8 cellular contexts compared by ENCODE assay signal in the genomic region with DNA sequence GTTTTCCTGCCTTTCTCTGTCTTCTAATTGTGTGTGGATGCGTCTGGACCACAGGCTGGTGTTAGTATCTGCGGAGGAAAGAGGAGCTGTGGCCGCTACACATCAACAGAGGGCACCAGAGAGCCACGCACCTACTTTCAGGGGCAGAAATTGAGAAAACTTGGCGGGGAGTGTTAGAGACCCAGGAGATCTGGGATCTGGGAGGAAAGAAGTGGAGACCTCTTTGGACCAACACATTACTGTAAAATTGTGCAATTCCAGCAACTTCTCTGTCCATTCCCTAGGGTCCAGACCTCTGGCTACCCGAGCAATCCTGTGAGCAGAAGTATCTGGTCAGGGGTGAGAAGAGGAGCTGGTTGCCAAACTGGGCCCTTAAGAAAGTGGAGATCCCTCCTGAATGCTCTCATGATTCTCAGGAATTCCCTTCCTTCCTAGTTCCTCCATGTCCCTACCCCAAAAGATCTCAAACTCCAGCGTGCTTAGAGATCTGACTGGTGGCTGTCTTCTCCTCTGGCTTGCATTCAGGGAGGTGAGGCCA. TPM values are rescaled to one million over a fixed set of nuclear protein-coding genes. Genes with fewer than 3 reads are reported as not detected.
DNase-seq lines count a peak whose midpoint lies in the region; ATAC-seq and TF ChIP-seq lines count a peak whose summit lies in the region.

No MANE protein-coding gene starts in this region.

- H3K36me3 ChIP-seq in gastroesophageal sphincter: no peaks in the 10 kb centered on the region
- H3K36me3 ChIP-seq in ovary: no peaks in the 10 kb centered on the region

- TF ChIP-seq EP300 in gastroesophageal sphincter (IDR thresholded peaks at IDR 0.05) (no peak), ovary (IDR thresholded peaks at IDR 0.05) (no peak)

- intact Hi-C loops in ovary (cut with DNase I): loop anchor here in 1 of 4 donors (2.0 to 10.0 kb wide), 4 partner anchors 43 to 1863 kb away; no protein-coding TSS in a partner anchor
- intact Hi-C loops in activated T-helper 2 cell treated with anti-CD3 and anti-CD28 coated beads, Interferon-gamma antibody, Interleukin-2, Interleukin-4, amounts not matched to agents 10 μg/mL and 5 μg/mL and 100 μg/mL, durations not matched to agents 14 hours and 24 hours and 36 hours (cut with micrococcal nuclease): loop anchor here (1.0 to 2.0 kb wide), 3 partner anchors 44 to 133 kb away; no protein-coding TSS in a partner anchor

- DNase-seq in H4 (ENCODE audit: low spot score): peak; percentile 57
- DNase-seq in NOMO-1 treated with dmso at 0.1 percent for 144 hours (lab: John Stamatoyannopoulos, UW; ENCODE audit: unreplicated experiment): peak; percentile 24
- DNase-seq in activated T-cell treated with anti-CD3 and anti-CD28 coated beads, Interleukin-2, amount 50 U/mL, for 72 hours: peak; percentile 55 to 57
- DNase-seq in ovary: peak; percentile 75 to 89 (median 85)
- DNase-seq in activated T-helper 2 cell treated with anti-CD3 and anti-CD28 coated beads, Interferon-gamma antibody, Interleukin-2, Interleukin-4, amounts not matched to agents 10 μg/mL and 5 μg/mL and 100 μg/mL, durations not matched to agents 14 hours and 24 hours and 36 hours (ENCODE audit: low spot score): no peak

- H3K4me3 ChIP-seq in gastroesophageal sphincter (no peak overlapping the region), ovary (no peak overlapping the region)

- H3K4me1 ChIP-seq in gastroesophageal sphincter (peaks cover 0 to 49% (median 24%) of the 10 kb centered on the region in 3 donors), ovary (ENCODE audit: insufficient read depth) (peaks cover 12% of the 10 kb centered on the region)

- peak; percentile 96 for TF ChIP-seq CTCF in C4-2B (conservative IDR thresholded peaks at IDR 0.05)
- TF ChIP-seq CTCF in gastroesophageal sphincter (IDR thresholded peaks at IDR 0.05): peak; percentile 90 to 98 (median 92)
- peak; percentile 92 to 95 (median 92) for TF ChIP-seq CTCF in ovary (IDR thresholded peaks at IDR 0.05)

- no peak overlapping the region for H3K27ac Mint-ChIP-seq in activated T-cell treated with anti-CD3 and anti-CD28 coated beads, Interleukin-2, amount 50 U/mL, for 72 hours
- H3K27ac Mint-ChIP-seq in activated T-helper 2 cell treated with anti-CD3 and anti-CD28 coated beads, Interferon-gamma antibody, Interleukin-2, Interleukin-4, amounts not matched to agents 10 μg/mL and 5 μg/mL and 100 μg/mL, durations not matched to agents 14 hours and 24 hours and 36 hours: no peak overlapping the region

- ATAC-seq in activated T-cell treated with anti-CD3 and anti-CD28 coated beads, Interleukin-2, amount 50 U/mL, for 72 hours (replicated peaks in 1 of 2): peak; percentile 46 to 65
- ATAC-seq in gastroesophageal sphincter: peak; percentile 80
- ATAC-seq in HG03025 (IDR thresholded peaks at IDR 0.05; ENCODE audit: low FRiP score, unreplicated experiment): no peak

- H3K27ac ChIP-seq in C4-2B (no peak overlapping the region), gastroesophageal sphincter (peak overlapping the region; percentile 84 to 94 (median 93)), ovary (peak overlapping the region; percentile 25 to 97)

- 40 to 86% methylated on average over 1 to 3 of the region's 7 CpGs for WGBS in gastroesophageal sphincter (ENCODE audit: low coverage in 1 of 2), 2 donors
- 17 to 19% (median 18%) methylated on average over 7 of the region's 7 CpGs for WGBS in ovary, 3 donors

- no peaks in the 10 kb centered on the region for H3K36me3 Mint-ChIP-seq in activated T-cell treated with anti-CD3 and anti-CD28 coated beads, Interleukin-2, amount 50 U/mL, for 72 hours (ENCODE audit: insufficient read depth in 2 of 2)
- no peaks in the 10 kb centered on the region for H3K36me3 Mint-ChIP-seq in activated T-helper 2 cell treated with anti-CD3 and anti-CD28 coated beads, Interferon-gamma antibody, Interleukin-2, Interleukin-4, amounts not matched to agents 10 μg/mL and 5 μg/mL and 100 μg/mL, durations not matched to agents 14 hours and 24 hours and 36 hours (ENCODE audit: low read depth)

- H3K4me3 Mint-ChIP-seq in activated T-cell treated with anti-CD3 and anti-CD28 coated beads, Interleukin-2, amount 50 U/mL, for 72 hours: no peak overlapping the region
- no peak overlapping the region for H3K4me3 Mint-ChIP-seq in activated T-helper 2 cell treated with anti-CD3 and anti-CD28 coated beads, Interferon-gamma antibody, Interleukin-2, Interleukin-4, amounts not matched to agents 10 μg/mL and 5 μg/mL and 100 μg/mL, durations not matched to agents 14 hours and 24 hours and 36 hours (ENCODE audit: low read depth)

- H3K27me3 Mint-ChIP-seq in activated T-cell treated with anti-CD3 and anti-CD28 coated beads, Interleukin-2, amount 50 U/mL, for 72 hours (ENCODE audit: low read depth): peaks cover 40% of the 10 kb centered on the region
- H3K27me3 Mint-ChIP-seq in activated T-helper 2 cell treated with anti-CD3 and anti-CD28 coated beads, Interferon-gamma antibody, Interleukin-2, Interleukin-4, amounts not matched to agents 10 μg/mL and 5 μg/mL and 100 μg/mL, durations not matched to agents 14 hours and 24 hours and 36 hours (ENCODE audit: low read depth): peaks cover 35% of the 10 kb centered on the region

- peaks cover 6% of the 10 kb centered on the region for H3K27me3 ChIP-seq in gastroesophageal sphincter
- no peaks in the 10 kb centered on the region for H3K27me3 ChIP-seq in ovary

- no peaks in the 10 kb centered on the region for H3K9me3 Mint-ChIP-seq in activated T-cell treated with anti-CD3 and anti-CD28 coated beads, Interleukin-2, amount 50 U/mL, for 72 hours
- H3K9me3 Mint-ChIP-seq in activated T-helper 2 cell treated with anti-CD3 and anti-CD28 coated beads, Interferon-gamma antibody, Interleukin-2, Interleukin-4, amounts not matched to agents 10 μg/mL and 5 μg/mL and 100 μg/mL, durations not matched to agents 14 hours and 24 hours and 36 hours: no peaks in the 10 kb centered on the region

- H3K9me3 ChIP-seq in gastroesophageal sphincter (no peaks in the 10 kb centered on the region), ovary (no peaks in the 10 kb centered on the region)

- no peak for TF ChIP-seq POLR2A in gastroesophageal sphincter (IDR thresholded peaks at IDR 0.05)
- TF ChIP-seq POLR2A in ovary (IDR thresholded peaks at IDR 0.05): no peak

- peaks cover 11% of the 10 kb centered on the region for H3K4me1 Mint-ChIP-seq in activated T-cell treated with anti-CD3 and anti-CD28 coated beads, Interleukin-2, amount 50 U/mL, for 72 hours (ENCODE audit: low read depth)
- H3K4me1 Mint-ChIP-seq in activated T-helper 2 cell treated with anti-CD3 and anti-CD28 coated beads, Interferon-gamma antibody, Interleukin-2, Interleukin-4, amounts not matched to agents 10 μg/mL and 5 μg/mL and 100 μg/mL, durations not matched to agents 14 hours and 24 hours and 36 hours (ENCODE audit: low read depth): peaks cover 2% of the 10 kb centered on the region

RNA-seq across cellular contexts. Expression of a gene that starts 1.3 kb away (rescaled TPM):
- 35.2 and 38.4 TPM in 2 replicates for total RNA-seq in H4 (2014; rRNA removed; shearing (Covaris generic))
- not detected for total RNA-seq in activated T-cell treated with anti-CD3 and anti-CD28 coated beads, Interleukin-2, amount 50 U/mL, for 72 hours
- total RNA-seq in gastroesophageal sphincter (10 to 100 TPM; 43.1 to 73.1 (median 48.1) TPM), ovary (10 to 100 TPM; 29.9 to 90.0 (median 71.2) TPM)
- polyA plus RNA-seq in ovary: 10 to 100 TPM; 36.1 to 45.5 TPM
- total RNA-seq in activated T-helper 2 cell treated with anti-CD3 and anti-CD28 coated beads, Interferon-gamma antibody, Interleukin-2, Interleukin-4, amounts not matched to agents 10 μg/mL and 5 μg/mL and 100 μg/mL, durations not matched to agents 14 hours and 24 hours and 36 hours: not detected in 2 replicates

Comparison
In these comparisons a context has a peak if more than half of its experiments do, and no peak if none do; other contexts are left out.
1. RNA of a gene that starts 1.3 kb away (total RNA-seq): 29.9 to 90.0 TPM in ovary, 43.1 to 73.1 TPM in gastroesophageal sphincter and 35.2 to 38.4 TPM in H4; not detected in activated T-cell treated with anti-CD3 and anti-CD28 coated beads, Interleukin-2, amount 50 U/mL, for 72 hours and not detected in activated T-helper 2 cell treated with anti-CD3 and anti-CD28 coated beads, Interferon-gamma antibody, Interleukin-2, Interleukin-4, amounts not matched to agents 10 μg/mL and 5 μg/mL and 100 μg/mL, durations not matched to agents 14 hours and 24 hours and 36 hours; every median in the first group is over 10 times any median in the second.
2. Peak in every context shown above with its lines, with median percentiles within 50 percentile points of each other: CTCF ChIP-seq.